10 cellular contexts compared by ENCODE assay signal in genomic region chr2:224969633-224970292, GRCh38.
DNase-seq lines count a peak whose midpoint lies in the region; ATAC-seq and TF ChIP-seq lines count a peak whose summit lies in the region.
"Had no signal": no experiment of that assay in that cellular context is flagged by ENCODE, and none has a peak within 500 bp of the region (broad histone marks: within the 10 kb centered on the region; RNA-seq: fewer than 3 reads in every experiment).

No MANE protein-coding gene starts in this region.

- H3F3A ChIP-seq in PC-3 (ENCODE audit: low read length, unreplicated experiment), result no peaks in the 10 kb centered on the region

- H3K9ac ChIP-seq in PC-3 (ENCODE audit: low read length), result no peak overlapping the region

- TF ChIP-seq EP300 in tibial nerve (IDR thresholded peaks at IDR 0.05), result no peak

- no peaks in the 10 kb centered on the region for H3K9me2 ChIP-seq in PC-3 (replicated peaks; ENCODE audit: low read length)

- peak; percentile 40 for ATAC-seq in HG02798 (IDR thresholded peaks at IDR 0.05; ENCODE audit: poor library complexity, unreplicated experiment)
- ATAC-seq in activated CD8-positive, alpha-beta T cell treated with anti-CD3 and anti-CD28 coated beads, Interleukin-2, amount 10 ng/mL, durations not matched to agents 7 days and 5 days, result no peak
- ATAC-seq in PC-3, result no peak

- intact Hi-C loops in PC-3 (cut with micrococcal nuclease) (no loop called here), left ventricle myocardium inferior (cut with micrococcal nuclease) (no loop called here)

- H3K79me2 ChIP-seq in PC-3 (ENCODE audit: low read length), result no peaks in the 10 kb centered on the region

- no peak overlapping the region for H3K4me2 ChIP-seq in PC-3 (ENCODE audit: low read length)

- peaks cover 19% of the 10 kb centered on the region for H3K36me3 Mint-ChIP-seq in activated T-cell treated with anti-CD3 and anti-CD28 coated beads, Interleukin-2, amount 50 U/mL, for 24 hours (ENCODE audit: low read depth)
- peaks cover 28% of the 10 kb centered on the region for H3K36me3 Mint-ChIP-seq in activated CD8-positive, alpha-beta T cell treated with anti-CD3 and anti-CD28 coated beads, Interleukin-2, amount 10 ng/mL, durations not matched to agents 7 days and 5 days (ENCODE audit: low read depth)

- H3K9me3 ChIP-seq in tibial nerve (no peaks in the 10 kb centered on the region), PC-3 (ENCODE audit: low read length) (no peaks in the 10 kb centered on the region), left ventricle myocardium inferior (replicated peaks) (no peaks in the 10 kb centered on the region)

- no peak for TF ChIP-seq POLR2A in tibial nerve (IDR thresholded peaks at IDR 0.05)

- H4K20me1 ChIP-seq in PC-3 (ENCODE audit: low read length), result no peaks in the 10 kb centered on the region

- no peak for DNase-seq in activated T-cell treated with anti-CD3 and anti-CD28 coated beads, Interleukin-2, amount 50 U/mL, for 24 hours
- DNase-seq in activated T-cell treated with anti-CD3 and anti-CD28 coated beads for 4 hours (no peak), tibial nerve (ENCODE audit: low spot score in 2 of 2) (no peak), PC-3 (no peak), left ventricle myocardium inferior (no peak), NCI-H1092 (lab: John Stamatoyannopoulos, UW) (no peak)
- DNase-seq in activated CD8-positive, alpha-beta T cell treated with anti-CD3 and anti-CD28 coated beads, Interleukin-2, amount 10 ng/mL, durations not matched to agents 7 days and 5 days, result no peak
- DNase-seq: activated CD4-positive, alpha-beta T cell treated with anti-CD3 and anti-CD28 coated beads, Interleukin-2, amount 50 U/mL, for 4 hours had no signal

- WGBS in tibial nerve, 2 donors, result 79 to 87% methylated on average over 4 of the region's 4 CpGs

- H3K9me3 Mint-ChIP-seq in activated T-cell treated with anti-CD3 and anti-CD28 coated beads, Interleukin-2, amount 50 U/mL, for 24 hours, result no peaks in the 10 kb centered on the region
- no peaks in the 10 kb centered on the region for H3K9me3 Mint-ChIP-seq in activated CD8-positive, alpha-beta T cell treated with anti-CD3 and anti-CD28 coated beads, Interleukin-2, amount 10 ng/mL, durations not matched to agents 7 days and 5 days (ENCODE audit: insufficient read depth)

- H3K4me3 Mint-ChIP-seq in activated T-cell treated with anti-CD3 and anti-CD28 coated beads, Interleukin-2, amount 50 U/mL, for 24 hours, result peak overlapping the region; percentile 44
- no peak overlapping the region for H3K4me3 Mint-ChIP-seq in activated CD8-positive, alpha-beta T cell treated with anti-CD3 and anti-CD28 coated beads, Interleukin-2, amount 10 ng/mL, durations not matched to agents 7 days and 5 days

- POLR2A ChIA-PET in activated CD8-positive, alpha-beta T cell treated with anti-CD3 and anti-CD28 coated beads, Interleukin-2, amount 10 ng/mL, durations not matched to agents 7 days and 5 days (lab: Charles Lee), result interaction anchor here (1.4 kb wide), 1 partner anchor 19 kb away, joined by 3 read pairs; no protein-coding TSS in a partner anchor
- POLR2A ChIA-PET in PC-3 (lab: Charles Lee; ENCODE audit: unreplicated experiment), result no interaction called here

- TF ChIP-seq CTCF in tibial nerve (IDR thresholded peaks at IDR 0.05) (no peak), PC-3 (conservative IDR thresholded peaks at IDR 0.05; ENCODE audit: low read depth, low read length) (no peak), left ventricle myocardium inferior (IDR thresholded peaks at IDR 0.05; ENCODE audit: borderline replicate concordance) (no peak)

- CTCF ChIA-PET in activated CD8-positive, alpha-beta T cell treated with anti-CD3 and anti-CD28 coated beads, Interleukin-2, amount 10 ng/mL, durations not matched to agents 7 days and 5 days (lab: Charles Lee), result interaction anchor here (1.8 kb wide), 2 partner anchors 39 to 41 kb away, joined by 4 to 6 read pairs; no protein-coding TSS in a partner anchor
- CTCF ChIA-PET in PC-3 (lab: Charles Lee), result no interaction called here

- BruUV-seq in PC-3 (replicated peaks; lab: Mats Ljungman, UMichigan), result no TSS peak

- H3K4me1 Mint-ChIP-seq in activated T-cell treated with anti-CD3 and anti-CD28 coated beads, Interleukin-2, amount 50 U/mL, for 24 hours (ENCODE audit: low read depth), result peaks cover 77% of the 10 kb centered on the region
- peaks cover 60% of the 10 kb centered on the region for H3K4me1 Mint-ChIP-seq in activated CD8-positive, alpha-beta T cell treated with anti-CD3 and anti-CD28 coated beads, Interleukin-2, amount 10 ng/mL, durations not matched to agents 7 days and 5 days (ENCODE audit: low read depth)

- H3K36me3 ChIP-seq in tibial nerve, result no peaks in the 10 kb centered on the region
- no peaks in the 10 kb centered on the region for H3K36me3 ChIP-seq in PC-3 (ENCODE audit: low read depth, low read length)
- no peaks in the 10 kb centered on the region for H3K36me3 ChIP-seq in left ventricle myocardium inferior

- no peak overlapping the region for H2AFZ ChIP-seq in PC-3 (ENCODE audit: low read length)

- H3K27ac ChIP-seq in tibial nerve (peak overlapping the region in 3 of 4 donors; percentile 15 to 48 (median 36)), PC-3 (ENCODE audit: low read length) (no peak overlapping the region), left ventricle myocardium inferior (replicated peaks) (no peak overlapping the region)
- H3K27ac ChIP-seq: RWPE1 had no signal

- H3K27me3 Mint-ChIP-seq in activated T-cell treated with anti-CD3 and anti-CD28 coated beads, Interleukin-2, amount 50 U/mL, for 24 hours, result no peaks in the 10 kb centered on the region
- no peaks in the 10 kb centered on the region for H3K27me3 Mint-ChIP-seq in activated CD8-positive, alpha-beta T cell treated with anti-CD3 and anti-CD28 coated beads, Interleukin-2, amount 10 ng/mL, durations not matched to agents 7 days and 5 days (ENCODE audit: low read depth)

- H3K27me3 ChIP-seq in tibial nerve (no peaks in the 10 kb centered on the region), PC-3 (ENCODE audit: low read length) (no peaks in the 10 kb centered on the region), left ventricle myocardium inferior (ENCODE audit: low read depth) (no peaks in the 10 kb centered on the region)

- H3K27ac Mint-ChIP-seq in activated T-cell treated with anti-CD3 and anti-CD28 coated beads, Interleukin-2, amount 50 U/mL, for 24 hours, result peak overlapping the region; percentile 92
- peak overlapping the region; percentile 50 for H3K27ac Mint-ChIP-seq in activated CD8-positive, alpha-beta T cell treated with anti-CD3 and anti-CD28 coated beads, Interleukin-2, amount 10 ng/mL, durations not matched to agents 7 days and 5 days

- H3K4me1 ChIP-seq in tibial nerve (peaks cover 0 to 25% (median 11%) of the 10 kb centered on the region in 4 donors), PC-3 (ENCODE audit: insufficient read depth, low read length) (peaks cover 24% of the 10 kb centered on the region), left ventricle myocardium inferior (no peaks in the 10 kb centered on the region)

- H3K4me3 ChIP-seq in tibial nerve (no peak overlapping the region), PC-3 (ENCODE audit: low read length) (no peak overlapping the region), left ventricle myocardium inferior (no peak overlapping the region)

Comparison
In these comparisons a context has a peak if more than half of its experiments do, and no peak if none do; other contexts are left out.
1. H3K27ac ChIP-seq: peak in tibial nerve (3 of 4); none in PC-3 (single experiment) and left ventricle myocardium inferior (single experiment).